Comparison of ENCODE assay signal across 7 cellular contexts in the genomic region with DNA sequence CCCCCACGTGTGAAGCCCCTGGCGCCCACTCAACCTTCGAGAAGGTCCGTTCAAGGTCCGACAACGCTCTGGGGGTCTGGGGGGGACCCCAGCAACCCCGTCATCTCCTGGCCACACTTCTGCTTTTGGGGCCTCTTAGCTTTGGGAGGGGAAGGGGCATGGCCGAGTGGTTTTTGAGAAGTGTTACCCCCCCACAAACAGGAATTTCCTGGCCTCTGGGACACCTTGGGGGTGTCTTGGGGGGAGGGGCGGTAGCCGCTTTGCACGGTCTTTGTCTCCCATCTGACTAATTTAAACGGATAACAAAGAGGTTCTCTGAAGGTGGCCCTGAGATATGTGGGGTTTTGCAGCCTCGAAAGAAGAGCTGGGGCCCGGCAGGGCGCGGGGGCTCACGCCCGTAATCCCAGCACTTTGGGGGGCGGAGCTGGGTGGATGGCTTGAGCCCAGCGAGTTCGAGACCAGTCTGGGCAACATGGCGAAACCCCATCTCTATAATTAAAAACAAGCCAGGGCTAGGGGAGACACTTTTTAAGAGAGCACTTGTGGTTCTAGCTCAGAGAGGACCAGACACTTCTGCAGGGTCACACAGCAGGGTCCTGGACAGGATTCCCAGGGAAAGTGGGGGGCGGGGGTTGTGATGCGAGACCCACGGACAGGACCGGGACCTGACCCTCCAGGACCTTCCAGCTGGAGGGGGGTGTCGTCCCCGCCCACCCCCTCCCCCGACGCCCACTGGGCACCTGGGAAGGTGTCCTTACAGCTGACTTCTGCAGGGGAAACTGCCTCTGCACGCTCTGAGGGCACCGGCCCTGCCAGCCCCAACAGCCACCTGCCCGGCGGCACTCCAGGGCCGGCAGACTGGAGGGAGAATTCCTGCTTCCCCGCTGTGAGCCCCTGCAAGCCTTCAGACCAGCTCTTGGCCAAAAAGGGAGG. TPM values are rescaled to one million over a fixed set of nuclear protein-coding genes. Genes with fewer than 3 reads are reported as not detected.
A peak's percentile ranks its signal among the peaks of the same experiment; 100 is the strongest.
DNase-seq lines count a peak whose midpoint lies in the region; ATAC-seq and TF ChIP-seq lines count a peak whose summit lies in the region.

No MANE protein-coding gene starts in this region.

- ATAC-seq in GM18511 (IDR thresholded peaks at IDR 0.05; ENCODE audit: unreplicated experiment) (peak; percentile 23), HG03432 (IDR thresholded peaks at IDR 0.05; ENCODE audit: unreplicated experiment) (no peak), HG02588 (IDR thresholded peaks at IDR 0.05; ENCODE audit: unreplicated experiment) (no peak)

- H3K36me3 ChIP-seq in stomach smooth muscle (ENCODE audit: control insufficient read depth in 2 of 2, insufficient read depth in 2 of 2, low read length in 2 of 2): peaks cover 5 to 6% of the 10 kb centered on the region in 2 donors

- H3K4me1 Mint-ChIP-seq in MCF 10A (ENCODE audit: insufficient read depth, unreplicated experiment): peaks cover 12% of the 10 kb centered on the region

- POLR2A ChIA-PET in MCF 10A (lab: Yijun Ruan, JAX): interaction anchor here (0.5 to 5.8 kb wide), 30 partner anchors 8 to 441 kb away, joined by 3 to 97 read pairs (median 5); partner anchors contain the start of genes ABCA7, ARHGAP45, CIRBP and GPX4

- peaks cover 31% of the 10 kb centered on the region for H3K4me1 ChIP-seq in stomach smooth muscle (ENCODE audit: control insufficient read depth, insufficient read depth, low read length)

- no peaks in the 10 kb centered on the region for H3K27me3 ChIP-seq in stomach smooth muscle (ENCODE audit: control insufficient read depth in 1 of 2, insufficient read depth in 2 of 2, low read length in 2 of 2)

- no TSS peak for BruUV-seq in MCF 10A (replicated peaks; lab: Mats Ljungman, UMichigan)

- H3K9me3 Mint-ChIP-seq in MCF 10A (ENCODE audit: unreplicated experiment): no peaks in the 10 kb centered on the region

- no peaks in the 10 kb centered on the region for H3K9me3 ChIP-seq in stomach smooth muscle (ENCODE audit: control insufficient read depth in 2 of 2, low read length in 2 of 2)

- H3K36me3 Mint-ChIP-seq in MCF 10A (ENCODE audit: insufficient read depth, unreplicated experiment): peaks cover 31% of the 10 kb centered on the region

- peak overlapping the region; percentile 95 to 99 for H3K9ac ChIP-seq in stomach smooth muscle (ENCODE audit: low read length in 2 of 2)

- peak overlapping the region; percentile 66 for H3K27ac Mint-ChIP-seq in MCF 10A (ENCODE audit: low read depth, unreplicated experiment)

- CTCF ChIA-PET in MCF 10A (lab: Yijun Ruan, JAX): interaction anchor here (0.5 to 1.3 kb wide), 5 partner anchors 9 to 303 kb away, joined by 3 to 4 read pairs (median 3); no protein-coding TSS in a partner anchor

- H3K4me3 Mint-ChIP-seq in MCF 10A (ENCODE audit: unreplicated experiment): peak overlapping the region; percentile 86

- H3K4me3 ChIP-seq in stomach smooth muscle (ENCODE audit: low read length in 2 of 2): peak overlapping the region; percentile 93 to 94

- peak overlapping the region; percentile 98 for H3K27ac ChIP-seq in stomach smooth muscle (ENCODE audit: low read length)

- DNase-seq in NCI-H69 (lab: John Stamatoyannopoulos, UW) (peak; percentile 60), MCF 10A (ENCODE audit: unreplicated experiment) (peak; percentile 49), left kidney (ENCODE audit: low read depth, low spot score) (peak; percentile 64)

- no peak for TF ChIP-seq CTCF in MCF 10A (IDR thresholded peaks at IDR 0.05; ENCODE audit: unreplicated experiment)

- intact Hi-C loops in MCF 10A (cut with micrococcal nuclease): no loop called here

- no peaks in the 10 kb centered on the region for H3K27me3 Mint-ChIP-seq in MCF 10A (ENCODE audit: insufficient read depth, unreplicated experiment)

RNA-seq across cellular contexts. Expression of gene CNN2, which starts 0.9 kb away (rescaled TPM):
- 112 and 166 TPM in 2 replicates for total RNA-seq in MCF 10A (2022)

RNA-seq across cellular contexts. Expression of gene RNU6-2, which starts 6.0 kb away (rescaled TPM):
- not detected in 2 replicates for total RNA-seq in MCF 10A (2022)

RNA-seq across cellular contexts. Expression of gene TMEM259, which starts 6.4 kb away (rescaled TPM):
- total RNA-seq in MCF 10A (2022): 130 and 146 TPM in 2 replicates

RNA-seq across cellular contexts. Expression of gene ABCA7, which starts 12.6 kb away (rescaled TPM):
- total RNA-seq in MCF 10A (2022): 10.3 and 18.2 TPM in 2 replicates

RNA-seq across cellular contexts. Expression of gene GRIN3B, which starts 27.1 kb away (rescaled TPM):
- not detected in 2 replicates for total RNA-seq in MCF 10A (2022)
